19 cellular contexts compared by ENCODE assay signal in genomic region chr2:74760875-74761630, GRCh38.
"Had no signal": no experiment of that assay in that cellular context is flagged by ENCODE, and none has a peak within 500 bp of the region (broad histone marks: within the 10 kb centered on the region; RNA-seq: fewer than 3 reads in every experiment).

No MANE protein-coding gene starts in this region.

- H3K27me3 ChIP-seq: brain microvascular endothelial cell, esophagus squamous epithelium, neural progenitor cell, ovary had no signal

- H3K9ac ChIP-seq: neural progenitor cell had no signal

- H3K9me3 ChIP-seq: ovary had no signal

- H3K27ac Mint-ChIP-seq: activated naive CD8-positive, alpha-beta T cell treated with anti-CD3 and anti-CD28 coated beads, Interleukin-2, amount 10 ng/mL, durations not matched to agents 7 days and 5 days; activated T-helper 1 cell treated with anti-CD3 and anti-CD28 coated beads, Interleukin-12 subunit alpha, Interleukin-12 subunit beta, Interleukin-2, Interleukin-4 antibody, amounts not matched to agents 30 ng/mL and 10 ng/mL and 1 ng/mL, durations not matched to agents 14 hours and 24 hours and 36 hours; naive B cell; neural progenitor cell; type B pancreatic cell had no signal

- DNase-seq: activated CD4-positive, alpha-beta T cell treated with anti-CD3 and anti-CD28 coated beads, Interleukin-2, amount 50 U/mL, for 1 hour; activated CD8-positive, alpha-beta memory T cell treated with anti-CD3 and anti-CD28 coated beads for 24 hours; activated naive CD8-positive, alpha-beta T cell treated with anti-CD3 and anti-CD28 coated beads, Interleukin-2, amount 10 ng/mL, durations not matched to agents 7 days and 5 days; brain microvascular endothelial cell; effector CD8-positive, alpha-beta T cell; esophagus squamous epithelium; foreskin fibroblast; glutamatergic neuron; kidney; naive B cell; ovary; stimulated activated CD4-positive, alpha-beta T cell treated with anti-CD3 and anti-CD28 coated beads, Interleukin-15, amount 100 ng/mL, for 24 hours; stimulated activated CD4-positive, alpha-beta T cell treated with anti-CD3 and anti-CD28 coated beads, Interleukin-4, amount 100 ng/mL, for 1 hour; stimulated activated naive CD4-positive, alpha-beta T cell treated with Interleukin-2 at 50 U/mL for 16 hours had no signal

- H3K36me3 Mint-ChIP-seq: type B pancreatic cell had no signal

- H3K4me1 ChIP-seq: esophagus squamous epithelium had no signal

- H3K4me3 ChIP-seq: esophagus squamous epithelium, neural progenitor cell, ovary had no signal

- H3K4me3 Mint-ChIP-seq: activated naive CD8-positive, alpha-beta T cell treated with anti-CD3 and anti-CD28 coated beads, Interleukin-2, amount 10 ng/mL, durations not matched to agents 7 days and 5 days; activated T-helper 1 cell treated with anti-CD3 and anti-CD28 coated beads, Interleukin-12 subunit alpha, Interleukin-12 subunit beta, Interleukin-2, Interleukin-4 antibody, amounts not matched to agents 30 ng/mL and 10 ng/mL and 1 ng/mL, durations not matched to agents 14 hours and 24 hours and 36 hours; naive B cell; neural progenitor cell; type B pancreatic cell had no signal

- H3K4me2 ChIP-seq: neural progenitor cell had no signal

- H3K36me3 ChIP-seq: brain microvascular endothelial cell, esophagus squamous epithelium, neural progenitor cell, ovary had no signal

- ATAC-seq: activated CD4-positive, CD25-positive, alpha-beta regulatory T cell treated with anti-CD3 and anti-CD28 coated beads, Interleukin-2, amount 50 U/mL, for 24 hours had no signal

- FAIRE-seq: endothelial cell of umbilical vein, kidney had no signal

- H2AFZ ChIP-seq: neural progenitor cell had no signal

- H3K27ac ChIP-seq: brain microvascular endothelial cell, esophagus squamous epithelium, neural progenitor cell, ovary had no signal

- H3K27me3 Mint-ChIP-seq: activated naive CD8-positive, alpha-beta T cell treated with anti-CD3 and anti-CD28 coated beads, Interleukin-2, amount 10 ng/mL, durations not matched to agents 7 days and 5 days; type B pancreatic cell had no signal
